9 cellular contexts compared by ENCODE assay signal in the genomic region with DNA sequence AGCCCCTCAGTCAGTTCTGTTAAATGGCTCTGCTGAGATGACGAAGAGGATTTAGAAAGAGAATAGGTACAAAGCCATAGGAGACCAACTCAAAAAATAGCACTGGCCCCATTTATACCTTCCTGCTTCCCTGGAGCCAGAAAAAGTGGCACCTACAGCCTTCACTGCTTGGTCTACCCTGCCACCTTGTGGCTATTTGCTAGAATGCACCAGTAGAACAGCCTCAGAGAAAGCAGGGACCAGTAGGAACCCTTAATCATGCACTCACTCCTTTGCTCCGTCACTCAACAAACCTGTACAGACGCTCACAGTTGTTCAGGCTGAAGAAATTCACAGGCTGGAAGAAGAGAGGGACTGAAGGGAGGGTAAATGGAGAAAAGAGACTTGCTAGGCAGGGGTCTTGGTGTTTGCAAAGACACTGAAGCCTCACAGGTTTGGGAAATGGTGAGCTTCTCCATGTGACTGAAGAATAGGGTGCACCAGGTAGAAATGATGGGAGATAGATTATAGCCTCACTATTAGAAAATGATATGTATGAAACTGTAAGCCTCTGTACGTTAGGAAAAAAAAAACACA. TPM values are rescaled to one million over a fixed set of nuclear protein-coding genes. Genes with fewer than 3 reads are reported as not detected.
DNase-seq lines count a peak whose midpoint lies in the region; ATAC-seq and TF ChIP-seq lines count a peak whose summit lies in the region.
"Had no signal": no experiment of that assay in that cellular context is flagged by ENCODE, and none has a peak within 500 bp of the region (broad histone marks: within the 10 kb centered on the region; RNA-seq: fewer than 3 reads in every experiment).

No MANE protein-coding gene starts in this region.

- H3K9me3 Mint-ChIP-seq in CD8-positive, alpha-beta T cell: no peaks in the 10 kb centered on the region
- H3K9me3 Mint-ChIP-seq in activated CD4-positive, alpha-beta T cell treated with anti-CD3 and anti-CD28 coated beads, Interleukin-2, amount 10 ng/mL, durations not matched to agents 24 days and 14 days: no peaks in the 10 kb centered on the region

- H3K27me3 ChIP-seq in CD8-positive, alpha-beta T cell (ENCODE audit: insufficient read depth, low read length): no peaks in the 10 kb centered on the region

- peak; percentile 43 to 80 (median 59) for DNase-seq in CD8-positive, alpha-beta T cell
- peak; percentile 26 for DNase-seq in NCI-H526 treated with DMSO at 0.1 percent for 48 hours (lab: John Stamatoyannopoulos, UW)
- DNase-seq in activated CD4-positive, alpha-beta T cell treated with anti-CD3 and anti-CD28 coated beads, Interleukin-2, amount 10 ng/mL, durations not matched to agents 24 days and 14 days: peak; percentile 92
- peak; percentile 47 to 73 for DNase-seq in dermis microvascular lymphatic vessel endothelial cell (ENCODE audit: low read depth in 2 of 2)
- DNase-seq in medulla oblongata (ENCODE audit: extremely low spot score): peak; percentile 93
- DNase-seq in stimulated activated CD8-positive, alpha-beta memory T cell treated with anti-CD3 and anti-CD28 coated beads, Interleukin-4, amount 100 ng/mL, for 1 hour (ENCODE audit: low read depth in 2 of 2, low spot score in 1 of 2): peak; percentile 28 to 45

- no peak overlapping the region for H3K27ac ChIP-seq in CD8-positive, alpha-beta T cell (ENCODE audit: low read depth, low read length)

- POLR2A ChIA-PET in CD8-positive, alpha-beta T cell (lab: Charles Lee): no interaction called here

- H3K9me3 ChIP-seq in CD8-positive, alpha-beta T cell (ENCODE audit: low read length): no peaks in the 10 kb centered on the region

- ATAC-seq in CD8-positive, alpha-beta T cell: peak; percentile 92
- peak; percentile 88 for ATAC-seq in GM19438 (IDR thresholded peaks at IDR 0.05; ENCODE audit: low read depth, unreplicated experiment)
- ATAC-seq in HG03521 (IDR thresholded peaks at IDR 0.05; ENCODE audit: unreplicated experiment): peak; percentile 82

- no peak overlapping the region for H3K4me3 Mint-ChIP-seq in CD8-positive, alpha-beta T cell
- no peak overlapping the region for H3K4me3 Mint-ChIP-seq in activated CD4-positive, alpha-beta T cell treated with anti-CD3 and anti-CD28 coated beads, Interleukin-2, amount 10 ng/mL, durations not matched to agents 24 days and 14 days

- peaks cover 12% of the 10 kb centered on the region for H3K4me1 Mint-ChIP-seq in CD8-positive, alpha-beta T cell (ENCODE audit: low read depth)
- H3K4me1 Mint-ChIP-seq in activated CD4-positive, alpha-beta T cell treated with anti-CD3 and anti-CD28 coated beads, Interleukin-2, amount 10 ng/mL, durations not matched to agents 24 days and 14 days: peaks cover 9% of the 10 kb centered on the region

- no peaks in the 10 kb centered on the region for H3K36me3 Mint-ChIP-seq in CD8-positive, alpha-beta T cell
- H3K36me3 Mint-ChIP-seq in activated CD4-positive, alpha-beta T cell treated with anti-CD3 and anti-CD28 coated beads, Interleukin-2, amount 10 ng/mL, durations not matched to agents 24 days and 14 days (ENCODE audit: low read depth): no peaks in the 10 kb centered on the region

- H3K27ac Mint-ChIP-seq in CD8-positive, alpha-beta T cell: no peak overlapping the region
- H3K27ac Mint-ChIP-seq in activated CD4-positive, alpha-beta T cell treated with anti-CD3 and anti-CD28 coated beads, Interleukin-2, amount 10 ng/mL, durations not matched to agents 24 days and 14 days: no peak overlapping the region

- CTCF ChIA-PET in CD8-positive, alpha-beta T cell (lab: Charles Lee): interaction anchor here (0.7 to 11.4 kb wide), 19 partner anchors 8 to 1241 kb away, joined by 3 to 184 read pairs (median 4); a partner anchor contains a TSS

- no peaks in the 10 kb centered on the region for H3K27me3 Mint-ChIP-seq in CD8-positive, alpha-beta T cell (ENCODE audit: low read depth)
- peaks cover 14% of the 10 kb centered on the region for H3K27me3 Mint-ChIP-seq in activated CD4-positive, alpha-beta T cell treated with anti-CD3 and anti-CD28 coated beads, Interleukin-2, amount 10 ng/mL, durations not matched to agents 24 days and 14 days

- no peak overlapping the region for H3K4me3 ChIP-seq in CD8-positive, alpha-beta T cell (ENCODE audit: low read depth, low read length)

- H3K36me3 ChIP-seq in CD8-positive, alpha-beta T cell (ENCODE audit: insufficient read depth, low read length): no peaks in the 10 kb centered on the region

- peak; percentile 98 for TF ChIP-seq CTCF in CD8-positive, alpha-beta T cell (IDR thresholded peaks at IDR 0.05)

- intact Hi-C loops in CD8-positive, alpha-beta T cell (cut with DNase I, micrococcal nuclease): loop anchor here (1.0 to 2.0 kb wide), 6 partner anchors 34 to 494 kb away; no protein-coding TSS in a partner anchor
- intact Hi-C loops in activated CD4-positive, alpha-beta T cell treated with anti-CD3 and anti-CD28 coated beads, Interleukin-2, amount 10 ng/mL, durations not matched to agents 24 days and 14 days (cut with micrococcal nuclease): loop anchor here (1.0 kb wide), 4 partner anchors 35 to 494 kb away; no protein-coding TSS in a partner anchor

- no peaks in the 10 kb centered on the region for H3K4me1 ChIP-seq in CD8-positive, alpha-beta T cell (ENCODE audit: insufficient read depth, low read length)

RNA-seq across cellular contexts. Expression of a gene that starts 12.1 kb away (rescaled TPM):
- not detected for total RNA-seq in CD8-positive, alpha-beta T cell
- not detected in 2 replicates for total RNA-seq in activated CD4-positive, alpha-beta T cell treated with anti-CD3 and anti-CD28 coated beads, Interleukin-2, amount 10 ng/mL, durations not matched to agents 24 days and 14 days
- not detected in 2 replicates for total RNA-seq in dermis microvascular lymphatic vessel endothelial cell
- total RNA-seq: T-helper 2 cell treated with Interferon-gamma antibody and Interleukin-4, amounts not matched to agents 100 ng/mL and 5 ng/mL, for 36 hours had no signal

RNA-seq across cellular contexts. Expression of a gene that starts 30.8 kb away (rescaled TPM):
- 10 to 100 TPM; 89.2 to 93.1 TPM for total RNA-seq in CD8-positive, alpha-beta T cell
- total RNA-seq in activated CD4-positive, alpha-beta T cell treated with anti-CD3 and anti-CD28 coated beads, Interleukin-2, amount 10 ng/mL, durations not matched to agents 24 days and 14 days: 41.7 and 51.7 TPM in 2 replicates
- 1.4 and 1.7 TPM in 2 replicates for total RNA-seq in dermis microvascular lymphatic vessel endothelial cell

RNA-seq across cellular contexts. Expression of a gene that starts 44.3 kb away (rescaled TPM):
- not detected for total RNA-seq in CD8-positive, alpha-beta T cell
- total RNA-seq in activated CD4-positive, alpha-beta T cell treated with anti-CD3 and anti-CD28 coated beads, Interleukin-2, amount 10 ng/mL, durations not matched to agents 24 days and 14 days: not detected in 2 replicates
- not detected in 2 replicates for total RNA-seq in dermis microvascular lymphatic vessel endothelial cell
- total RNA-seq: T-helper 2 cell treated with Interferon-gamma antibody and Interleukin-4, amounts not matched to agents 100 ng/mL and 5 ng/mL, for 36 hours had no signal

Comparison
In these comparisons a context has a peak if more than half of its experiments do, and no peak if none do; other contexts are left out.
1. DNase-seq: peak in every context shown above with its lines; median percentile 93 in medulla oblongata; 92 in activated CD4-positive, alpha-beta T cell treated with anti-CD3 and anti-CD28 coated beads, Interleukin-2, amount 10 ng/mL, durations not matched to agents 24 days and 14 days; 60 in dermis microvascular lymphatic vessel endothelial cell; 59 in CD8-positive, alpha-beta T cell; 36 in stimulated activated CD8-positive, alpha-beta memory T cell treated with anti-CD3 and anti-CD28 coated beads, Interleukin-4, amount 100 ng/mL, for 1 hour; 26 in NCI-H526 treated with DMSO at 0.1 percent for 48 hours.
2. RNA of a gene that starts 30.8 kb away (total RNA-seq): 89.2 to 93.1 TPM in CD8-positive, alpha-beta T cell and 41.7 to 51.7 TPM in activated CD4-positive, alpha-beta T cell treated with anti-CD3 and anti-CD28 coated beads, Interleukin-2, amount 10 ng/mL, durations not matched to agents 24 days and 14 days; 1.4 to 1.7 TPM in dermis microvascular lymphatic vessel endothelial cell; every median in the first group is over 10 times any median in the second.
3. Peak in every context shown above with its lines, with median percentiles within 50 percentile points of each other: ATAC-seq.